In the genomic region with DNA sequence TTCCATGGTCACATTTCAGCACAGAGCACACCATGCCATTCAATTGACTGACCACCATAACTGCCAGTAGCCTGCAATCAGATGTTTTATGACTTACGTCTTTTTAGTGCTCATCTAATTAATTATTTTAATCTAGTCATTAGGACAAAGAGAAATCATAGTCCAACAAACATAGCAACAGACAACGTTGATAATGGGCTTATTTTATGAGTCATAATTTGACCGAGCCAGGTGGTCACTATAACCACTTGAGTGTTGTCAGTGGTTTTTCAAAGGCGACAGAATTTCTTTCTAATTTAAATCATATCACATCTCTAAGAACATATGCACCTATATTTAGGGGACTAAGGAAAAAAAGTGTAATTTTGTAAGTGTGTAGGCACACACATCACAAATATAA, we compare ENCODE assay signal across 10 cellular contexts. TPM values are rescaled to one million over a fixed set of nuclear protein-coding genes. Genes with fewer than 3 reads are reported as not detected.
A peak's percentile ranks its signal among the peaks of the same experiment; 100 is the strongest.
DNase-seq lines count a peak whose midpoint lies in the region; ATAC-seq, FAIRE-seq and TF ChIP-seq lines count a peak whose summit lies in the region.
"Had no signal": no experiment of that assay in that cellular context is flagged by ENCODE, and none has a peak within 500 bp of the region (broad histone marks: within the 10 kb centered on the region; RNA-seq: fewer than 3 reads in every experiment).

No MANE protein-coding gene starts in this region.

- no peak overlapping the region for H2AK5ac ChIP-seq in H1 (ENCODE audit: low read depth, low read length)

- TF ChIP-seq RAD21 in H1 (IDR thresholded peaks at IDR 0.05 in 1 of 2, conservative IDR thresholded peaks at IDR 0.05 in 1 of 2; ENCODE audit: low read depth in 2 of 2, low read length in 2 of 2), result no peak

- H3K9me3 ChIP-seq in H1 (ENCODE audit: insufficient read depth in 2 of 2, low read depth in 1 of 2, low read length in 1 of 2) (no peaks in the 10 kb centered on the region), kidney (ENCODE audit: control insufficient read depth in 1 of 2, low read length in 2 of 2) (no peaks in the 10 kb centered on the region)

- intact Hi-C loops in kidney (cut with DNase I), result no loop called here

- H3K56ac ChIP-seq in H1 (replicated peaks; ENCODE audit: insufficient read length, low read depth, low read length), result no peak overlapping the region

- peaks cover 0 to 5% (median under 1%) of the 10 kb centered on the region in 4 experiments; a peak in 1 of 7 replicates for H3K4me1 ChIP-seq in H1 (replicated peaks in 1 of 4; ENCODE audit: control insufficient read depth in 3 of 4, insufficient read depth in 4 of 4, low read length in 3 of 4)
- H3K4me1 ChIP-seq in kidney (ENCODE audit: control insufficient read depth in 1 of 2, insufficient read depth in 1 of 2, low read depth in 1 of 2, low read length in 2 of 2), result peaks cover 0 to 4% of the 10 kb centered on the region in 2 donors

- ATAC-seq in GM18520 (IDR thresholded peaks at IDR 0.05; ENCODE audit: unreplicated experiment) (peak; percentile 24), GM21390 (IDR thresholded peaks at IDR 0.05; ENCODE audit: unreplicated experiment) (no peak)

- POLR2A ChIA-PET in H1 (lab: Charles Lee; ENCODE audit: partially characterized antibody), result no interaction called here

- H3K27me3 ChIP-seq in H1 (replicated peaks in 1 of 4; ENCODE audit: control insufficient read depth in 3 of 4, extremely low read depth in 1 of 4, insufficient read depth in 3 of 4, low read length in 3 of 4), result no peaks in the 10 kb centered on the region

- H2BK12ac ChIP-seq in H1 (ENCODE audit: low read depth, low read length), result no peak overlapping the region

- H4K8ac ChIP-seq in H1 (ENCODE audit: extremely low read depth, insufficient read depth, low read length), result no peak overlapping the region

- TF ChIP-seq POLR2A in H1 (IDR thresholded peaks at IDR 0.05; ENCODE audit: control extremely low read depth in 1 of 2, low read depth in 2 of 2, low read length in 2 of 2), result no peak

- no peak overlapping the region for H4K91ac ChIP-seq in H1 (replicated peaks; ENCODE audit: insufficient read length, low read length)

- no peak overlapping the region for H2BK20ac ChIP-seq in H1 (ENCODE audit: low read length)

- no peak overlapping the region for H2BK5ac ChIP-seq in H1 (ENCODE audit: low read depth, low read length)

- peaks cover 0 to 1% of the 10 kb centered on the region in 2 experiments for H4K20me1 ChIP-seq in H1 (replicated peaks in 1 of 2; ENCODE audit: control insufficient read depth in 1 of 2, insufficient read depth in 2 of 2, low read length in 2 of 2)

- no peaks in the 10 kb centered on the region for H3K9me3 Mint-ChIP-seq in progenitor cell of endocrine pancreas (ENCODE audit: low read depth)

- H3K9ac ChIP-seq in H1 (replicated peaks in 1 of 4; ENCODE audit: extremely low read depth in 1 of 4, low read depth in 3 of 4, low read length in 3 of 4) (no peak overlapping the region), kidney (ENCODE audit: low read length in 2 of 2) (no peak overlapping the region)

- H3K36me3 Mint-ChIP-seq in progenitor cell of endocrine pancreas (ENCODE audit: insufficient read depth), result peaks cover 13% of the 10 kb centered on the region

- H3K4me3 ChIP-seq in H1 (ENCODE audit: extremely low read depth in 1 of 4, insufficient read depth in 2 of 4, low read depth in 3 of 4, low read length in 4 of 4), result peak overlapping the region in 1 of 4 experiments; percentile 70; a peak in 2 of 8 replicates
- no peak overlapping the region for H3K4me3 ChIP-seq in kidney (ENCODE audit: low read length in 2 of 2)

- no peak overlapping the region for H3K4ac ChIP-seq in H1 (replicated peaks; ENCODE audit: insufficient read length, low read depth, low read length)

- no peak overlapping the region for H2AFZ ChIP-seq in H1 (ENCODE audit: low read length)

- H4K5ac ChIP-seq in H1 (ENCODE audit: insufficient read length, low read depth, low read length), result no peak overlapping the region

- 82% methylated on average over 4 of the region's 4 CpGs; no CpG with 5 or more reads in 1 of the 2 experiments for WGBS in H1 (ENCODE audit: extremely low coverage in 1 of 2, insufficient coverage in 1 of 2, insufficient read length in 1 of 2, insufficient replicate concordance in 2 of 2, low coverage in 1 of 2, low lambda C conversion rate in 2 of 2, missing lambda C conversion rate in 1 of 2), 2 experiments

- H3K23me2 ChIP-seq in H1 (ENCODE audit: low read depth, low read length), result peaks cover 8% of the 10 kb centered on the region; the same call in 1 of the 2 replicates

- FAIRE-seq in H1 (lab: Jason Lieb, UNC), result no peak
- FAIRE-seq in kidney (lab: Jason Lieb, UNC), result no peak

- H3K79me2 ChIP-seq in H1 (ENCODE audit: control insufficient read depth in 1 of 2, insufficient read depth in 2 of 2, low read length in 2 of 2), result peaks cover 4 to 61% of the 10 kb centered on the region in 2 experiments; a peak in 3 of 4 replicates

- peak overlapping the region; percentile 24 for H3K4me3 Mint-ChIP-seq in progenitor cell of endocrine pancreas (ENCODE audit: low read depth)

- H3K27ac Mint-ChIP-seq in progenitor cell of endocrine pancreas, result no peak overlapping the region

- no peak overlapping the region for H3K18ac ChIP-seq in H1 (ENCODE audit: extremely low read depth, low read length)

- H3K27ac ChIP-seq in H1 (ENCODE audit: low read depth, low read length), result no peak overlapping the region
- no peak overlapping the region for H3K27ac ChIP-seq in kidney (ENCODE audit: low read depth in 2 of 2, low read length in 2 of 2)

- H3K14ac ChIP-seq in H1 (ENCODE audit: insufficient read length), result no peak overlapping the region

- H3K4me2 ChIP-seq in H1 (ENCODE audit: insufficient read depth in 1 of 2, low read depth in 2 of 2, low read length in 2 of 2), result peak overlapping the region; percentile 8 to 88; a peak in 2 of 4 replicates

- H2BK15ac ChIP-seq in H1 (ENCODE audit: low read length), result no peak overlapping the region

- no peak overlapping the region for H2BK120ac ChIP-seq in H1 (replicated peaks; ENCODE audit: low read depth, low read length)

- H3K23ac ChIP-seq in H1 (ENCODE audit: insufficient read length), result no peak overlapping the region

- CTCF ChIA-PET in H1 (lab: Charles Lee; ENCODE audit: partially characterized antibody), result no interaction called here

- H3K36me3 ChIP-seq in H1 (ENCODE audit: control insufficient read depth in 2 of 4, insufficient read depth in 4 of 4, low read length in 3 of 4) (peaks cover 3 to 25% (median 14%) of the 10 kb centered on the region in 4 experiments; a peak in 6 of 8 replicates), kidney (ENCODE audit: control insufficient read depth in 1 of 2, insufficient read depth in 2 of 2, low read length in 2 of 2) (peaks cover 0 to 5% of the 10 kb centered on the region in 2 donors)

- H3K79me1 ChIP-seq in H1 (ENCODE audit: low read depth, low read length), result peaks cover 3% of the 10 kb centered on the region; the same call in 1 of the 2 replicates

- peak; percentile 45 for DNase-seq in NCI-H748 (lab: John Stamatoyannopoulos, UW; ENCODE audit: unreplicated experiment)
- DNase-seq in H1 (ENCODE audit: low read depth in 1 of 2, low spot score in 2 of 2), result no peak
- no peak for DNase-seq in progenitor cell of endocrine pancreas (ENCODE audit: low spot score, unreplicated experiment)
- DNase-seq in kidney, result no peak
- DNase-seq in foreskin melanocyte, result no peak
- DNase-seq in MV-4-11 (lab: John Stamatoyannopoulos, UW), result no peak
- DNase-seq: NCI-H526; stimulated activated CD4-positive, alpha-beta T cell treated with anti-CD3 and anti-CD28 coated beads, Interleukin-12 subunit alpha, Interleukin-12 subunit beta, amount 100 ng/mL, for 4 hours had no signal

- H3K27me3 Mint-ChIP-seq in progenitor cell of endocrine pancreas, result peaks cover 5% of the 10 kb centered on the region

- TF ChIP-seq CTCF in H1 (IDR thresholded peaks at IDR 0.05; ENCODE audit: control extremely low read depth in 1 of 3, insufficient read depth in 1 of 3, low read depth in 1 of 3, low read length in 3 of 3), result no peak
- no peak for TF ChIP-seq CTCF in progenitor cell of endocrine pancreas (IDR thresholded peaks at IDR 0.05; ENCODE audit: unreplicated experiment)
- TF ChIP-seq CTCF in kidney (IDR thresholded peaks at IDR 0.05; ENCODE audit: borderline replicate concordance, extremely low read depth, insufficient read depth), result no peak

- TF ChIP-seq EP300 in H1 (IDR thresholded peaks at IDR 0.05; ENCODE audit: borderline replicate concordance in 1 of 2, low read depth in 2 of 2, low read length in 2 of 2), result no peak

- H3K4me1 Mint-ChIP-seq in progenitor cell of endocrine pancreas (ENCODE audit: low read depth), result peaks cover 7% of the 10 kb centered on the region

TF ChIP-seq in H1, 55 proteins besides CTCF, POLR2A, EP300 and RAD21 (continues in another document):
- no peak for TF ChIP-seq ZNF274 (IDR thresholded peaks at IDR 0.05; ENCODE audit: borderline replicate concordance, extremely low read depth, low read length)
- TF ChIP-seq HDAC6 (IDR thresholded peaks at IDR 0.05; ENCODE audit: low read depth, low read length), result no peak
- no peak for TF ChIP-seq GTF2F1 (IDR thresholded peaks at IDR 0.05; ENCODE audit: borderline replicate concordance, low read depth, low read length)

RNA-seq across cellular contexts. Expression of gene SEC24D, which starts 1.9 kb away (rescaled TPM):
- total RNA-seq in H1 (2021; fragmentation: NEBNext Ultra II Directional; extraction: Animal tissue kit (Norgen Biotek cat#: 25700)), result 84.6 and 91.6 TPM in 2 replicates
- 28.9 and 44.1 TPM in 2 replicates for polyA plus RNA-seq in H1 (2011; rRNA removed)
- 29.6 TPM for polyA plus RNA-seq in H1 (2011; cell fraction: cytosol; rRNA removed)
- 70.9 TPM for polyA plus RNA-seq in H1 (2011; cell fraction: nucleus; rRNA removed)
- 31.0 to 48.1 TPM (median 40.1 TPM) in 4 replicates for polyA plus RNA-seq in H1 (2012, experiment 1 of 2)
- 6.9 TPM for polyA plus RNA-seq in H1 (2012, experiment 2 of 2)
- 44.2 TPM for polyA plus RNA-seq in H1 (2013, experiment 1 of 2)
- polyA plus RNA-seq in H1 (2013, experiment 2 of 2), result 41.6 TPM
- polyA minus RNA-seq in H1 (2011; rRNA and poly(A)+ RNA removed), result 59.7 and 69.9 TPM in 2 replicates
- 31.6 TPM for polyA minus RNA-seq in H1 (2011; cell fraction: cytosol; rRNA and poly(A)+ RNA removed)
- polyA minus RNA-seq in H1 (2011; cell fraction: nucleus; rRNA and poly(A)+ RNA removed), result 85.7 TPM
- total RNA-seq in progenitor cell of endocrine pancreas, result 30.1 and 30.2 TPM in 2 replicates
- 45.4 TPM for total RNA-seq in kidney
- polyA plus RNA-seq in kidney (ENCODE audit: insufficient read depth, low read depth, low replicate concordance), result 5.9 TPM

RNA-seq across cellular contexts. Expression of gene SYNPO2, which starts 54.6 kb away (rescaled TPM):
- total RNA-seq in H1 (2021; fragmentation: NEBNext Ultra II Directional; extraction: Animal tissue kit (Norgen Biotek cat#: 25700)), result 4.2 and 4.5 TPM in 2 replicates
- polyA plus RNA-seq in H1 (2011; rRNA removed) (0.36 and 0.50 TPM in 2 replicates), kidney (ENCODE audit: insufficient read depth, low read depth, low replicate concordance) (7.5 TPM)
- polyA plus RNA-seq in H1 (2011; cell fraction: cytosol; rRNA removed), result 0.78 TPM
- polyA plus RNA-seq in H1 (2011; cell fraction: nucleus; rRNA removed), result 1.3 TPM
- 1.0 to 2.4 TPM (median 1.2 TPM) in 4 replicates for polyA plus RNA-seq in H1 (2012, experiment 1 of 2)
- polyA plus RNA-seq in H1 (2012, experiment 2 of 2), result 0.05 TPM
- 2.4 TPM for polyA plus RNA-seq in H1 (2013, experiment 1 of 2)
- 2.7 TPM for polyA plus RNA-seq in H1 (2013, experiment 2 of 2)
- 2.3 and 3.1 TPM in 2 replicates for polyA minus RNA-seq in H1 (2011; rRNA and poly(A)+ RNA removed)
- polyA minus RNA-seq in H1 (2011; cell fraction: cytosol; rRNA and poly(A)+ RNA removed), result 1.1 TPM
- 3.8 TPM for polyA minus RNA-seq in H1 (2011; cell fraction: nucleus; rRNA and poly(A)+ RNA removed)
- total RNA-seq in progenitor cell of endocrine pancreas (1.3 and 2.2 TPM in 2 replicates), kidney (56.5 TPM)

Comparison
In these comparisons a context has a peak if more than half of its experiments do, and no peak if none do; other contexts are left out.
1. RNA of gene SYNPO2, which starts 54.6 kb away (total RNA-seq): 56.5 TPM in kidney (single experiment); 4.2 to 4.5 TPM in H1 and 1.3 to 2.2 TPM in progenitor cell of endocrine pancreas; every median in the first group is over 10 times any median in the second.